ENCODE assay signal across 22 cellular contexts in the genomic region with DNA sequence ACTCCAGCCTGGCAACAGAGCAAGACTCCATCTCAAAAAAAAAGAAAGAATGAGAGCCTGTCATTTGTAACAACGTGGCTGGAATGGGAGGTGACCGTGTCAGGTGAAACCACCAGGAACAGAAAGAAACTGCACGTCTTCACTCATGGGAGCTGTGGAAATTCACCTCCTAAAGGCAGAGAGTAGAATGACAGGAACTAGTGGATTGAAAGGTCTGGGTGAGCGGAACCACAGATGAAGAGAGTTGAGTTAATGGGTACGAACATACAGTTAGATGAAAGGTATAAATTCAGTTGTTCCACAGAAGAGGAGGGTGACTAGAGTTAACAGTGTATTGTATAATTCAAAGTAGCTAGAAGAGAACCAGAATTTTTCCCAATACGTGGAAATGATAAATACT.
DNase-seq lines count a peak whose midpoint lies in the region; ATAC-seq and TF ChIP-seq lines count a peak whose summit lies in the region.
"Had no signal": no experiment of that assay in that cellular context is flagged by ENCODE, and none has a peak within 500 bp of the region (broad histone marks: within the 10 kb centered on the region; RNA-seq: fewer than 3 reads in every experiment).

No MANE protein-coding gene starts in this region.

- H3K4me3 ChIP-seq in BE2C (ENCODE audit: low read depth, low read length) (no peak overlapping the region), osteoblast (ENCODE audit: insufficient read depth, low read length) (no peak overlapping the region), esophagus squamous epithelium (no peak overlapping the region)
- no peak overlapping the region for H3K4me3 ChIP-seq in CD8-positive, alpha-beta memory T cell (ENCODE audit: low read length)
- H3K4me3 ChIP-seq: SJCRH30 had no signal

- H3K9me3 Mint-ChIP-seq in T-cell, result no peaks in the 10 kb centered on the region
- no peaks in the 10 kb centered on the region for H3K9me3 Mint-ChIP-seq in CD8-positive, alpha-beta memory T cell
- H3K9me3 Mint-ChIP-seq in Calu3 (ENCODE audit: low read depth, unreplicated experiment), result no peaks in the 10 kb centered on the region
- H3K9me3 Mint-ChIP-seq: CD4-positive, alpha-beta T cell had no signal

- H3K4me1 ChIP-seq in BE2C, result no peaks in the 10 kb centered on the region; the same call in 1 of the 2 replicates
- peaks cover 17% of the 10 kb centered on the region for H3K4me1 ChIP-seq in osteoblast (ENCODE audit: insufficient read depth, low read length)
- H3K4me1 ChIP-seq in CD8-positive, alpha-beta memory T cell (ENCODE audit: insufficient read depth, low read length), result no peaks in the 10 kb centered on the region
- H3K4me1 ChIP-seq in esophagus squamous epithelium, result peaks cover 0 to 30% (median 17%) of the 10 kb centered on the region in 3 donors

- peaks cover 3% of the 10 kb centered on the region for H3K79me2 ChIP-seq in osteoblast (ENCODE audit: insufficient read depth, low read length)

- no peak for DNase-seq in BE2C
- peak; percentile 22 for DNase-seq in HT-29 (ENCODE audit: low spot score)
- peak; percentile 28 for DNase-seq in SK-MEL-5 (ENCODE audit: low read depth, low spot score)
- DNase-seq in osteoblast (ENCODE audit: insufficient read length, low spot score, missing footprints), result peak; percentile 87
- DNase-seq in T-cell, result no peak
- DNase-seq in CD8-positive, alpha-beta memory T cell, result no peak
- no peak for DNase-seq in esophagus squamous epithelium (lab: John Stamatoyannopoulos, UW)
- DNase-seq in Calu3, result no peak
- DNase-seq: ACHN; AML-193; CD4-positive, alpha-beta T cell; DMS53; EL; NCI-H1105; NCI-H1694; NCI-H2081 treated with DMSO at 0.1 percent for 48 hours; NCI-H510A; NCI-H774; PC-3; RPMI8226; SJCRH30; T-helper 2 cell had no signal

- no TSS peak for BruUV-seq in Calu3 (replicated peaks; lab: Mats Ljungman, UMichigan)

- H3K4me3 Mint-ChIP-seq in T-cell, result no peak overlapping the region
- H3K4me3 Mint-ChIP-seq in CD8-positive, alpha-beta memory T cell, result peak overlapping the region in 1 of 7 donors; percentile 71
- no peak overlapping the region for H3K4me3 Mint-ChIP-seq in Calu3 (ENCODE audit: low read depth, unreplicated experiment)
- H3K4me3 Mint-ChIP-seq: CD4-positive, alpha-beta T cell had no signal

- H3K27me3 Mint-ChIP-seq in T-cell (no peaks in the 10 kb centered on the region), Calu3 (ENCODE audit: unreplicated experiment) (no peaks in the 10 kb centered on the region)
- peaks cover 0 to 3% of the 10 kb centered on the region in 2 donors for H3K27me3 Mint-ChIP-seq in CD8-positive, alpha-beta memory T cell
- H3K27me3 Mint-ChIP-seq: CD4-positive, alpha-beta T cell had no signal

- POLR2A ChIA-PET in T-cell (lab: Charles Lee), result no interaction called here
- POLR2A ChIA-PET in CD8-positive, alpha-beta memory T cell (lab: Charles Lee), result no interaction called here

- H3K27ac Mint-ChIP-seq in T-cell (no peak overlapping the region), Calu3 (ENCODE audit: unreplicated experiment) (no peak overlapping the region)
- H3K27ac Mint-ChIP-seq in CD8-positive, alpha-beta memory T cell, result peak overlapping the region in 1 of 8 donors; percentile 17
- H3K27ac Mint-ChIP-seq: CD4-positive, alpha-beta T cell had no signal

- H3K36me3 ChIP-seq in BE2C (peaks cover 2% of the 10 kb centered on the region; the same call in 1 of the 2 replicates), osteoblast (ENCODE audit: insufficient read depth, low read length) (no peaks in the 10 kb centered on the region), esophagus squamous epithelium (peaks cover 0 to 8% (median 0%) of the 10 kb centered on the region in 3 donors)
- no peaks in the 10 kb centered on the region for H3K36me3 ChIP-seq in CD8-positive, alpha-beta memory T cell (ENCODE audit: insufficient read depth, low read length)
- H3K36me3 ChIP-seq: SJCRH30 had no signal

- H3K4me1 Mint-ChIP-seq in T-cell, result peaks cover 0 to 1% (median 0%) of the 10 kb centered on the region in 3 donors
- H3K4me1 Mint-ChIP-seq in CD8-positive, alpha-beta memory T cell, result peaks cover 0 to 3% (median 0%) of the 10 kb centered on the region in 3 donors
- no peaks in the 10 kb centered on the region for H3K4me1 Mint-ChIP-seq in Calu3 (ENCODE audit: low read depth, unreplicated experiment)

- H3K27ac ChIP-seq in osteoblast (ENCODE audit: low read depth, low read length) (no peak overlapping the region), esophagus squamous epithelium (no peak overlapping the region)
- no peak overlapping the region for H3K27ac ChIP-seq in CD8-positive, alpha-beta memory T cell (ENCODE audit: low read depth, low read length)
- H3K27ac ChIP-seq: SJCRH30 had no signal

- ATAC-seq in T-cell (replicated peaks in 1 of 4), result no peak
- ATAC-seq: PC-3 had no signal

- intact Hi-C loops in esophagus squamous epithelium (cut with DNase I) (no loop called here), Calu3 (cut with micrococcal nuclease; ENCODE audit: unreplicated experiment) (no loop called here)

- in situ Hi-C loops in SK-MEL-5 (cut with HindIII; ENCODE audit: low pct_unique_long_range_greater_than_20kb, low sequenced_read_pairs), result no loop called here

- TF ChIP-seq CTCF in BE2C (IDR thresholded peaks at IDR 0.05; ENCODE audit: low read depth, low read length), result 0 out of 2 replicates have a peak, but pooled peaks have one; percentile 9
- TF ChIP-seq CTCF in osteoblast (IDR thresholded peaks at IDR 0.05; ENCODE audit: extremely low read depth, low read depth, low read length), result no peak
- no peak for TF ChIP-seq CTCF in esophagus squamous epithelium (IDR thresholded peaks at IDR 0.05)
- TF ChIP-seq CTCF in Calu3 (IDR thresholded peaks at IDR 0.05; ENCODE audit: unreplicated experiment), result no peak

- no peak for TF ChIP-seq POLR2A in esophagus squamous epithelium (IDR thresholded peaks at IDR 0.05)

- H4K20me1 ChIP-seq in osteoblast (ENCODE audit: insufficient read depth, low read length), result peaks cover 57% of the 10 kb centered on the region

- H3K36me3 Mint-ChIP-seq in T-cell (peaks cover 18% of the 10 kb centered on the region), Calu3 (ENCODE audit: insufficient read depth, unreplicated experiment) (peaks cover 5% of the 10 kb centered on the region)
- H3K36me3 Mint-ChIP-seq in CD8-positive, alpha-beta memory T cell, result peaks cover 0 to 17% (median 5%) of the 10 kb centered on the region in 3 donors

- no peaks in the 10 kb centered on the region for H3K27me3 ChIP-seq in BE2C
- H3K27me3 ChIP-seq in osteoblast (ENCODE audit: insufficient read depth, low read length), result no peaks in the 10 kb centered on the region
- no peaks in the 10 kb centered on the region for H3K27me3 ChIP-seq in CD8-positive, alpha-beta memory T cell (ENCODE audit: insufficient read depth, low read length, poor library complexity, severe bottlenecking)
- no peaks in the 10 kb centered on the region for H3K27me3 ChIP-seq in esophagus squamous epithelium
- H3K27me3 ChIP-seq: SJCRH30 had no signal

- CTCF ChIA-PET in T-cell (lab: Charles Lee), result no interaction called here
- CTCF ChIA-PET in CD8-positive, alpha-beta memory T cell (lab: Charles Lee), result no interaction called here
- CTCF ChIA-PET in Calu3 (lab: Charles Lee), result no interaction called here

- 85 to 91% methylated on average over 6 of the region's 6 CpGs for WGBS in esophagus squamous epithelium, 2 donors

- no peak overlapping the region for H3K4me2 ChIP-seq in osteoblast (ENCODE audit: insufficient read depth, low read length)

- no peak overlapping the region for H2AFZ ChIP-seq in osteoblast (ENCODE audit: low read length)

- H3K9me3 ChIP-seq in BE2C (no peaks in the 10 kb centered on the region), osteoblast (ENCODE audit: low read depth, low read length) (no peaks in the 10 kb centered on the region), esophagus squamous epithelium (no peaks in the 10 kb centered on the region)
- no peaks in the 10 kb centered on the region for H3K9me3 ChIP-seq in CD8-positive, alpha-beta memory T cell (ENCODE audit: low read length)
- H3K9me3 ChIP-seq: SJCRH30 had no signal

Comparison
In these comparisons a context has a peak if more than half of its experiments do, and no peak if none do; other contexts are left out.
1. DNase-seq: peak in HT-29 (single experiment), SK-MEL-5 (single experiment) and osteoblast (single experiment); none in BE2C (single experiment), T-cell (0 of 34), CD8-positive, alpha-beta memory T cell (0 of 5), esophagus squamous epithelium (single experiment) and Calu3 (single experiment).